1 cellular context compared by ENCODE assay signal in the genomic region with DNA sequence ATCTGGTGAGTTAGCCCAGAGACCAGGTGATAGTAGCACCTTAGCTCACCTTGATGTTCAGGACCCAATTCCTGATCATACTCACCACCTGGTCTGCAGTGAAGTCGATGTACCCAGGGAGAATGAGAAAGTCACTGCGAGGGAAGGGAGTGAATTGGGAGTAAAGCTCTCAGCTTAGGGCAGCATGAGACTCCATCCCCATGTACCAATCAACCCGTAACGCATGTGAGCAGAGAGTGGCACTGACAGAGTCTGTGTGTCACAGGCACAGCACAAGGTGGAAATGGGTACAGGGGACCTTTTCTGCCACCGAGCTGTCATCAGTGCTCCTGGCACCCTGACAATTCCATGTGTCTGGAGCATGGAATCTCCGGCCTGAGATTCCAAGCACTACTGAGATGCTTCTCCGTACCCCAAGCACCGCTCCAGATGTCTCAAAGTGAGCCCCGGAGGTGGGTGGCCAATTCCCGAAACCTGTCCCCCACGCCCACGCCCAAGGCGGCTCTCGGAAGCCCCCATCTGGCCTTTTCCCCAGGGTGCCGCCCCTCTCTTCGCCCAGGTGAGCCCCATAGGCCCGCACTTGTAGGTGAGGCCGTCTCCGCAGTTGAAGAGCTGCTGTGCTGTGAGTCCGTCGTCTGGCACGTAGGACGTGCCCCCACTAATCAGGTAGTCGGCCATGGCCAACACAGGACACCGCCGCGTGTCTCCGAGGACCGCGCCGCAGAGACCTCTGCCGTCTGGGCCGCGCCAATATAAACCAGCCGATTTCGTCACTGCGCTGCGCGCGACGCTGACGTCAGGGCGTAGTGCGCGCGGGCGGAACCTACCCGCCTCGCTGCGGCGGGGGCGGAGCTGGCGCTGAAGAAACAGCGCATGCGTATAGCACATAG.
TF ChIP-seq lines count a peak whose summit lies in the region.

A gene (minus strand): TSS at position 726 of the 890 bp plus-strand sequence. CDS start 48 bp downstream, at position 678.

TF ChIP-seq in A549, 52 proteins besides CTCF, POLR2A, EP300 and RAD21 (continued from another document):
- TF ChIP-seq, protein P1, sequence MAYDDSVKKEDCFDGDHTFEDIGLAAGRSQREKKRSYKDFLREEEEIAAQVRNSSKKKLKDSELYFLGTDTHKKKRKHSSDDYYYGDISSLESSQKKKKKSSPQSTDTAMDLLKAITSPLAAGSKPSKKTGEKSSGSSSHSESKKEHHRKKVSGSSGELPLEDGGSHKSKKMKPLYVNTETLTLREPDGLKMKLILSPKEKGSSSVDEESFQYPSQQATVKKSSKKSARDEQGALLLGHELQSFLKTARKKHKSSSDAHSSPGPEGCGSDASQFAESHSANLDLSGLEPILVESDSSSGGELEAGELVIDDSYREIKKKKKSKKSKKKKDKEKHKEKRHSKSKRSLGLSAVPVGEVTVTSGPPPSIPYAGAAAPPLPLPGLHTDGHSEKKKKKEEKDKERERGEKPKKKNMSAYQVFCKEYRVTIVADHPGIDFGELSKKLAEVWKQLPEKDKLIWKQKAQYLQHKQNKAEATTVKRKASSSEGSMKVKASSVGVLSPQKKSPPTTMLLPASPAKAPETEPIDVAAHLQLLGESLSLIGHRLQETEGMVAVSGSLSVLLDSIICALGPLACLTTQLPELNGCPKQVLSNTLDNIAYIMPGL (CRISPR knock-in tag; IDR thresholded peaks at IDR 0.05; ENCODE audit: borderline replicate concordance), result peak; percentile 52; the same call in 1 of the 2 replicates
- no peak for TF ChIP-seq ZNF302 (CRISPR knock-in tag; IDR thresholded peaks at IDR 0.05)
- TF ChIP-seq RARB (CRISPR knock-in tag; IDR thresholded peaks at IDR 0.05), result peak; percentile 81
- TF ChIP-seq FOXS1 (CRISPR knock-in tag; IDR thresholded peaks at IDR 0.05), result 0 out of 2 replicates have a peak, but pooled peaks have one; percentile 22
- TF ChIP-seq JUN (IDR thresholded peaks at IDR 0.05), result peak; percentile 87 to 96
- TF ChIP-seq RNF2 (IDR thresholded peaks at IDR 0.05; ENCODE audit: borderline replicate concordance, low read depth), result no peak
- TF ChIP-seq, protein P2, sequence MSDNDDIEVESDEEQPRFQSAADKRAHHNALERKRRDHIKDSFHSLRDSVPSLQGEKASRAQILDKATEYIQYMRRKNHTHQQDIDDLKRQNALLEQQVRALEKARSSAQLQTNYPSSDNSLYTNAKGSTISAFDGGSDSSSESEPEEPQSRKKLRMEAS (IDR thresholded peaks at IDR 0.05), result peak; percentile 94
- TF ChIP-seq ZC3H11A (IDR thresholded peaks at IDR 0.05), result no peak
- no peak for TF ChIP-seq NFE2L2 (conservative IDR thresholded peaks at IDR 0.05; ENCODE audit: low read length)
- TF ChIP-seq, protein P3, sequence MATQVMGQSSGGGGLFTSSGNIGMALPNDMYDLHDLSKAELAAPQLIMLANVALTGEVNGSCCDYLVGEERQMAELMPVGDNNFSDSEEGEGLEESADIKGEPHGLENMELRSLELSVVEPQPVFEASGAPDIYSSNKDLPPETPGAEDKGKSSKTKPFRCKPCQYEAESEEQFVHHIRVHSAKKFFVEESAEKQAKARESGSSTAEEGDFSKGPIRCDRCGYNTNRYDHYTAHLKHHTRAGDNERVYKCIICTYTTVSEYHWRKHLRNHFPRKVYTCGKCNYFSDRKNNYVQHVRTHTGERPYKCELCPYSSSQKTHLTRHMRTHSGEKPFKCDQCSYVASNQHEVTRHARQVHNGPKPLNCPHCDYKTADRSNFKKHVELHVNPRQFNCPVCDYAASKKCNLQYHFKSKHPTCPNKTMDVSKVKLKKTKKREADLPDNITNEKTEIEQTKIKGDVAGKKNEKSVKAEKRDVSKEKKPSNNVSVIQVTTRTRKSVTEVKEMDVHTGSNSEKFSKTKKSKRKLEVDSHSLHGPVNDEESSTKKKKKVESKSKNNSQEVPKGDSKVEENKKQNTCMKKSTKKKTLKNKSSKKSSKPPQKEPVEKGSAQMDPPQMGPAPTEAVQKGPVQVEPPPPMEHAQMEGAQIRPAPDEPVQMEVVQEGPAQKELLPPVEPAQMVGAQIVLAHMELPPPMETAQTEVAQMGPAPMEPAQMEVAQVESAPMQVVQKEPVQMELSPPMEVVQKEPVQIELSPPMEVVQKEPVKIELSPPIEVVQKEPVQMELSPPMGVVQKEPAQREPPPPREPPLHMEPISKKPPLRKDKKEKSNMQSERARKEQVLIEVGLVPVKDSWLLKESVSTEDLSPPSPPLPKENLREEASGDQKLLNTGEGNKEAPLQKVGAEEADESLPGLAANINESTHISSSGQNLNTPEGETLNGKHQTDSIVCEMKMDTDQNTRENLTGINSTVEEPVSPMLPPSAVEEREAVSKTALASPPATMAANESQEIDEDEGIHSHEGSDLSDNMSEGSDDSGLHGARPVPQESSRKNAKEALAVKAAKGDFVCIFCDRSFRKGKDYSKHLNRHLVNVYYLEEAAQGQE (IDR thresholded peaks at IDR 0.05), result peak; percentile 16; the same call in 1 of the 2 replicates
- no peak for TF ChIP-seq NPAS2 (CRISPR knock-in tag; IDR thresholded peaks at IDR 0.05; ENCODE audit: borderline replicate concordance)
- no peak for TF ChIP-seq CHD2 (IDR thresholded peaks at IDR 0.05; ENCODE audit: low read length, partially characterized antibody)
- TF ChIP-seq PHF8 (IDR thresholded peaks at IDR 0.05; ENCODE audit: borderline replicate concordance, low read depth), result peak; percentile 91
- TF ChIP-seq ESRRA (IDR thresholded peaks at IDR 0.05; ENCODE audit: borderline replicate concordance, low read length), result no peak
- no peak; the same call in 1 of the 2 replicates for TF ChIP-seq POLR2AphosphoS2 (conservative IDR thresholded peaks at IDR 0.05; ENCODE audit: low read length)
- TF ChIP-seq, protein P4, sequence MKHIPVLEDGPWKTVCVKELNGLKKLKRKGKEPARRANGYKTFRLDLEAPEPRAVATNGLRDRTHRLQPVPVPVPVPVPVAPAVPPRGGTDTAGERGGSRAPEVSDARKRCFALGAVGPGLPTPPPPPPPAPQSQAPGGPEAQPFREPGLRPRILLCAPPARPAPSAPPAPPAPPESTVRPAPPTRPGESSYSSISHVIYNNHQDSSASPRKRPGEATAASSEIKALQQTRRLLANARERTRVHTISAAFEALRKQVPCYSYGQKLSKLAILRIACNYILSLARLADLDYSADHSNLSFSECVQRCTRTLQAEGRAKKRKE (CRISPR knock-in tag; IDR thresholded peaks at IDR 0.05; ENCODE audit: low read depth), result 0 out of 2 replicates have a peak, but pooled peaks have one; percentile 31
- peak; percentile 59; the same call in 1 of the 2 replicates for TF ChIP-seq HOXB13 (CRISPR knock-in tag; IDR thresholded peaks at IDR 0.05; ENCODE audit: low read depth)
- no peak for TF ChIP-seq RCOR1 (IDR thresholded peaks at IDR 0.05; ENCODE audit: low read depth, low read length)
- no peak for TF ChIP-seq FOSB (CRISPR knock-in tag; IDR thresholded peaks at IDR 0.05)
- no peak for TF ChIP-seq ZFP36 (IDR thresholded peaks at IDR 0.05; ENCODE audit: borderline replicate concordance, partially characterized antibody)
- peak; percentile 90; the same call in 1 of the 2 replicates for TF ChIP-seq TP53 (CRISPR knock-in tag; IDR thresholded peaks at IDR 0.05)
- TF ChIP-seq, protein P5, sequence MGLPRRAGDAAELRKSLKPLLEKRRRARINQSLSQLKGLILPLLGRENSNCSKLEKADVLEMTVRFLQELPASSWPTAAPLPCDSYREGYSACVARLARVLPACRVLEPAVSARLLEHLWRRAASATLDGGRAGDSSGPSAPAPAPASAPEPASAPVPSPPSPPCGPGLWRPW (IDR thresholded peaks at IDR 0.05), result no peak
- no peak for TF ChIP-seq ZSCAN20 (CRISPR knock-in tag; IDR thresholded peaks at IDR 0.05)
- no peak; the same call in 1 of the 2 replicates for TF ChIP-seq CBX8 (IDR thresholded peaks at IDR 0.05)
- no peak for TF ChIP-seq HEYL (CRISPR knock-in tag; IDR thresholded peaks at IDR 0.05)
- no peak for TF ChIP-seq JUNB (IDR thresholded peaks at IDR 0.05)
- TF ChIP-seq MYC (IDR thresholded peaks at IDR 0.05; ENCODE audit: borderline replicate concordance, low read length), result peak; percentile 84; the same call in 1 of the 2 replicates
- peak; percentile 86; the same call in 1 of the 2 replicates for TF ChIP-seq HOXB5 (CRISPR knock-in tag; IDR thresholded peaks at IDR 0.05)
- TF ChIP-seq MAZ (IDR thresholded peaks at IDR 0.05; ENCODE audit: borderline replicate concordance, low read depth, low read length), result no peak
- no peak for TF ChIP-seq KDM1A (IDR thresholded peaks at IDR 0.05; ENCODE audit: low read depth)
- TF ChIP-seq EHF (CRISPR knock-in tag; IDR thresholded peaks at IDR 0.05), result no peak
- TF ChIP-seq EHMT2 (IDR thresholded peaks at IDR 0.05; ENCODE audit: low read depth), result no peak
- TF ChIP-seq SMC3 (IDR thresholded peaks at IDR 0.05), result no peak
- TF ChIP-seq NR3C1 (IDR thresholded peaks at IDR 0.05), result no peak
- no peak for TF ChIP-seq MAFK (IDR thresholded peaks at IDR 0.05; ENCODE audit: partially characterized antibody)
- no peak for TF ChIP-seq SREBF2 (IDR thresholded peaks at IDR 0.05)
- TF ChIP-seq BHLHE40 (IDR thresholded peaks at IDR 0.05; ENCODE audit: low read depth, low read length), result no peak
- TF ChIP-seq, protein P6, sequence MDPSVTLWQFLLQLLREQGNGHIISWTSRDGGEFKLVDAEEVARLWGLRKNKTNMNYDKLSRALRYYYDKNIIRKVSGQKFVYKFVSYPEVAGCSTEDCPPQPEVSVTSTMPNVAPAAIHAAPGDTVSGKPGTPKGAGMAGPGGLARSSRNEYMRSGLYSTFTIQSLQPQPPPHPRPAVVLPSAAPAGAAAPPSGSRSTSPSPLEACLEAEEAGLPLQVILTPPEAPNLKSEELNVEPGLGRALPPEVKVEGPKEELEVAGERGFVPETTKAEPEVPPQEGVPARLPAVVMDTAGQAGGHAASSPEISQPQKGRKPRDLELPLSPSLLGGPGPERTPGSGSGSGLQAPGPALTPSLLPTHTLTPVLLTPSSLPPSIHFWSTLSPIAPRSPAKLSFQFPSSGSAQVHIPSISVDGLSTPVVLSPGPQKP (IDR thresholded peaks at IDR 0.05; ENCODE audit: low read depth, low read length), result no peak
- TF ChIP-seq KDM5A (IDR thresholded peaks at IDR 0.05), result no peak
